8 cellular contexts compared by ENCODE assay signal in genomic region chr7:130356121-130356759, GRCh38. TPM values are rescaled to one million over a fixed set of nuclear protein-coding genes. Genes with fewer than 3 reads are reported as not detected.
DNase-seq lines count a peak whose midpoint lies in the region; ATAC-seq, FAIRE-seq and TF ChIP-seq lines count a peak whose summit lies in the region.

No MANE protein-coding gene starts in this region.

- H3K4me3 ChIP-seq in HUES64 (ENCODE audit: low read length), result no peak overlapping the region
- no peak overlapping the region for H3K4me3 ChIP-seq in bronchial epithelial cell (ENCODE audit: low read depth, low read length)
- H3K4me3 ChIP-seq in left lung, result no peak overlapping the region
- H3K4me3 ChIP-seq in tibial artery, result no peak overlapping the region

- DNase-seq in bronchial epithelial cell (ENCODE audit: low read depth) (peak; percentile 94), left lung (peak in 1 of 2 donors; percentile 51), tibial artery (peak in 1 of 2 donors; percentile 34), NAMALWA (ENCODE audit: low spot score) (no peak)

- H3K9me3 ChIP-seq in HUES64 (ENCODE audit: insufficient read depth, low read depth, low read length) (0 out of 2 replicates have a peak, but pooled peaks cover 2% of the 10 kb centered on the region), left lung (peaks cover 0 to 25% of the 10 kb centered on the region in 2 donors), tibial artery (peaks cover 0 to 7% (median 0%) of the 10 kb centered on the region in 3 donors)

- H3K36me3 ChIP-seq in HUES64 (ENCODE audit: insufficient read depth, low read length) (no peaks in the 10 kb centered on the region), bronchial epithelial cell (ENCODE audit: control insufficient read depth, insufficient read depth, low read length) (no peaks in the 10 kb centered on the region), left lung (no peaks in the 10 kb centered on the region), tibial artery (no peaks in the 10 kb centered on the region)

- no peak for FAIRE-seq in bronchial epithelial cell (lab: Jason Lieb, UNC)

- peak overlapping the region; percentile 70 for H3K27ac ChIP-seq in HUES64 (ENCODE audit: low read depth, low read length)
- peak overlapping the region; percentile 58 to 79 for H3K27ac ChIP-seq in left lung
- peak overlapping the region; percentile 67 to 77 for H3K27ac ChIP-seq in tibial artery

- peaks cover 31% of the 10 kb centered on the region for H3K4me1 ChIP-seq in HUES64 (ENCODE audit: insufficient read depth, low read length)
- peaks cover 0 to 24% of the 10 kb centered on the region in 2 donors for H3K4me1 ChIP-seq in left lung
- H3K4me1 ChIP-seq in tibial artery, result peaks cover 0 to 49% (median 40%) of the 10 kb centered on the region in 4 donors

- no peak for TF ChIP-seq CTCF in bronchial epithelial cell (IDR thresholded peaks at IDR 0.05; ENCODE audit: insufficient read depth, low read length, severe bottlenecking)
- TF ChIP-seq CTCF in left lung (IDR thresholded peaks at IDR 0.05), result no peak
- no peak for TF ChIP-seq CTCF in tibial artery (IDR thresholded peaks at IDR 0.05)

- 50% methylated on average over 8 of the region's 8 CpGs for WGBS in HUES64

- intact Hi-C loops in left lung (cut with DNase I), result no loop called here
- intact Hi-C loops in tibial artery (cut with DNase I; ENCODE audit: low total_unique reads), result no loop called here

- ATAC-seq in left lung, result peak; percentile 48
- ATAC-seq in GM18519 (IDR thresholded peaks at IDR 0.05; ENCODE audit: low FRiP score, unreplicated experiment), result no peak
- ATAC-seq in HG03025 (IDR thresholded peaks at IDR 0.05; ENCODE audit: low FRiP score, unreplicated experiment), result no peak
- ATAC-seq in GM21717 (IDR thresholded peaks at IDR 0.05; ENCODE audit: unreplicated experiment), result no peak

- peak overlapping the region; percentile 32; the same call in 1 of the 2 replicates for H3K9ac ChIP-seq in HUES64 (ENCODE audit: low read depth, low read length)

- H3K27me3 ChIP-seq in HUES64 (ENCODE audit: insufficient read depth, low read length) (no peaks in the 10 kb centered on the region), bronchial epithelial cell (ENCODE audit: control insufficient read depth, insufficient read depth, low read length) (no peaks in the 10 kb centered on the region), left lung (peaks cover 0 to 3% of the 10 kb centered on the region in 2 donors), tibial artery (no peaks in the 10 kb centered on the region)

RNA-seq across cellular contexts. Expression of gene CPA5, which starts 11.6 kb away (rescaled TPM):
- not detected for polyA plus RNA-seq in HUES64 (2013, experiment 1 of 2)
- not detected for polyA plus RNA-seq in HUES64 (2013, experiment 2 of 2)
- total RNA-seq in bronchial epithelial cell (0.13 TPM in 1 of 2 replicates, not detected in the other), left lung (not detected)

RNA-seq across cellular contexts. Expression of gene CPA1, which starts 24.1 kb away (rescaled TPM):
- 0.30 TPM for polyA plus RNA-seq in HUES64 (2013, experiment 1 of 2)
- not detected for polyA plus RNA-seq in HUES64 (2013, experiment 2 of 2)
- not detected in 2 replicates for total RNA-seq in bronchial epithelial cell
- under 1 TPM in 1 of 2 donors, not detected in 1; 0.34 TPM for total RNA-seq in left lung
